In genomic region chr12:75484450-75484849, GRCh38 we compare ENCODE assay signal across 8 cellular contexts. TPM values are rescaled to one million over a fixed set of nuclear protein-coding genes. Genes with fewer than 3 reads are reported as not detected.
DNase-seq lines count a peak whose midpoint lies in the region; ATAC-seq, FAIRE-seq and TF ChIP-seq lines count a peak whose summit lies in the region.
"Not testable (repeated sequence)": the region's sequence is repeated elsewhere in the genome, so short reads cannot be mapped to it uniquely, and the experiment has no call there.

No MANE protein-coding gene starts in this region.

- peaks cover 22% of the 10 kb centered on the region for H3F3A ChIP-seq in DOHH2 (ENCODE audit: control insufficient read depth, insufficient read depth)

- not testable (repeated sequence) for TF ChIP-seq EP300 in A549 (IDR thresholded peaks at IDR 0.05)

- DNase-seq in A549 (ENCODE audit: low read depth in 1 of 2, low spot score in 1 of 2); activated B cell treated with CpG ODN at 0.5 μM for 24 hours; stimulated activated effector memory CD8-positive, alpha-beta T cell treated with anti-CD3 and anti-CD28 coated beads, Interleukin-12 subunit alpha, Interleukin-12 subunit beta, amount 100 ng/mL, for 72 hours (ENCODE audit: low spot score in 2 of 2): not testable (repeated sequence)
- peak; percentile 61 for DNase-seq in NCI-H82 (lab: John Stamatoyannopoulos, UW)

- not testable (repeated sequence) for H3K4me3 ChIP-seq in A549
- H3K4me3 ChIP-seq in DOHH2 (ENCODE audit: low read length) (peak overlapping the region; percentile 76), mononuclear cell (ENCODE audit: low read length) (peak overlapping the region; percentile 3)

- not testable (repeated sequence) for TF ChIP-seq CTCF in A549 (IDR thresholded peaks at IDR 0.05); DOHH2 (IDR thresholded peaks at IDR 0.05; ENCODE audit: low read depth, low read length, poor library complexity, severe bottlenecking); activated B cell treated with CpG ODN at 0.5 μM for 24 hours (IDR thresholded peaks at IDR 0.05)

- not testable (repeated sequence) for H3K27me3 Mint-ChIP-seq in activated B cell treated with CpG ODN at 0.5 μM for 24 hours; activated naive CD8-positive, alpha-beta T cell; dendritic cell treated with granulocyte-macrophage colony-stimulating factor and Interleukin-4, amounts not matched to agents 40 ng/mL and 50 ng/mL, for 4 days

- not testable (repeated sequence) for TF ChIP-seq RAD21 in A549 (conservative IDR thresholded peaks at IDR 0.05 in 1 of 2, IDR thresholded peaks at IDR 0.05 in 1 of 2)

- FAIRE-seq in A549 (lab: Jason Lieb, UNC): not testable (repeated sequence)

- H4K20me1 ChIP-seq in DOHH2 (ENCODE audit: control insufficient read depth, insufficient read depth, low read depth, low read length): not testable (repeated sequence)

- H3K4me1 ChIP-seq in A549: peaks cover 32% of the 10 kb centered on the region
- H3K4me1 ChIP-seq in DOHH2 (ENCODE audit: control insufficient read depth, low read length): peaks cover 49% of the 10 kb centered on the region
- peaks cover 68% of the 10 kb centered on the region for H3K4me1 ChIP-seq in mononuclear cell (ENCODE audit: insufficient read depth, low read length)

- not testable (repeated sequence) for H3K9me2 ChIP-seq in DOHH2 (replicated peaks; ENCODE audit: control insufficient read depth, low read length)

- not testable (repeated sequence) for H3K9me3 Mint-ChIP-seq in activated B cell treated with CpG ODN at 0.5 μM for 24 hours; activated naive CD8-positive, alpha-beta T cell (ENCODE audit: low read depth); dendritic cell treated with granulocyte-macrophage colony-stimulating factor and Interleukin-4, amounts not matched to agents 40 ng/mL and 50 ng/mL, for 4 days; stimulated activated effector memory CD8-positive, alpha-beta T cell treated with anti-CD3 and anti-CD28 coated beads, Interleukin-12 subunit alpha, Interleukin-12 subunit beta, amount 100 ng/mL, for 72 hours

- not testable (repeated sequence) for H3K9me3 ChIP-seq in A549; DOHH2 (ENCODE audit: control insufficient read depth, insufficient read depth, low read length); mononuclear cell (ENCODE audit: low read depth, low read length)

- TF ChIP-seq POLR2A in A549 (IDR thresholded peaks at IDR 0.05; ENCODE audit: low read length): not testable (repeated sequence)

- not testable (repeated sequence) for ATAC-seq in A549; activated B cell treated with CpG ODN at 0.5 μM for 24 hours (ENCODE audit: low read depth); stimulated activated effector memory CD8-positive, alpha-beta T cell treated with anti-CD3 and anti-CD28 coated beads, Interleukin-12 subunit alpha, Interleukin-12 subunit beta, amount 100 ng/mL, for 72 hours

- H3K4me1 Mint-ChIP-seq in activated B cell treated with CpG ODN at 0.5 μM for 24 hours: peaks cover 89% of the 10 kb centered on the region
- H3K4me1 Mint-ChIP-seq in activated naive CD8-positive, alpha-beta T cell (ENCODE audit: low read depth): peaks cover 85% of the 10 kb centered on the region
- H3K4me1 Mint-ChIP-seq in dendritic cell treated with granulocyte-macrophage colony-stimulating factor and Interleukin-4, amounts not matched to agents 40 ng/mL and 50 ng/mL, for 4 days (ENCODE audit: low read depth): peaks cover 47% of the 10 kb centered on the region
- peaks cover 61% of the 10 kb centered on the region for H3K4me1 Mint-ChIP-seq in stimulated activated effector memory CD8-positive, alpha-beta T cell treated with anti-CD3 and anti-CD28 coated beads, Interleukin-12 subunit alpha, Interleukin-12 subunit beta, amount 100 ng/mL, for 72 hours

- H3K27ac Mint-ChIP-seq in activated B cell treated with CpG ODN at 0.5 μM for 24 hours: peak overlapping the region; percentile 97
- peak overlapping the region; percentile 77 for H3K27ac Mint-ChIP-seq in activated naive CD8-positive, alpha-beta T cell
- peak overlapping the region; percentile 88 for H3K27ac Mint-ChIP-seq in dendritic cell treated with granulocyte-macrophage colony-stimulating factor and Interleukin-4, amounts not matched to agents 40 ng/mL and 50 ng/mL, for 4 days
- peak overlapping the region; percentile 96 for H3K27ac Mint-ChIP-seq in stimulated activated effector memory CD8-positive, alpha-beta T cell treated with anti-CD3 and anti-CD28 coated beads, Interleukin-12 subunit alpha, Interleukin-12 subunit beta, amount 100 ng/mL, for 72 hours

- WGBS in A549 (ENCODE audit: missing lambda C conversion rate): 91% methylated on average over 2 of the region's 2 CpGs

- POLR2A ChIA-PET in A549 (lab: Yijun Ruan, JAX) (interaction anchor here (1.2 to 2.5 kb wide), 2 partner anchors 93 to 547 kb away, joined by 3 to 9 read pairs; partner anchors contain the start of genes GLIPR1L2 and PHLDA1), activated B cell treated with CpG ODN at 0.5 μM for 24 hours (lab: Charles Lee) (interaction anchor here (0.6 to 8.3 kb wide), 8 partner anchors 11 to 1075 kb away, joined by 3 to 68 read pairs (median 4); partner anchors contain the start of genes GLIPR1L2, KRR1 and OSBPL8)

- CTCF ChIA-PET in A549 (lab: Yijun Ruan, JAX): interaction anchor here (0.7 to 6.8 kb wide), 20 partner anchors 8 to 1527 kb away, joined by 3 to 46 read pairs (median 4); partner anchors contain the start of genes GLIPR1L1, GLIPR1L2 and KRR1
- CTCF ChIA-PET in activated B cell treated with CpG ODN at 0.5 μM for 24 hours (lab: Charles Lee): interaction anchor here (0.6 to 5.0 kb wide), 23 partner anchors 8 to 598 kb away, joined by 3 to 40 read pairs (median 5); partner anchors contain the start of genes GLIPR1L1, GLIPR1L2 and KRR1

- intact Hi-C loops in activated B cell treated with CpG ODN at 0.5 μM for 24 hours (cut with micrococcal nuclease): loop anchor here (5.0 to 10.0 kb wide), 4 partner anchors 860 to 1583 kb away; partner anchors contain the start of genes BBS10, E2F7, OSBPL8 and ZDHHC17
- intact Hi-C loops in dendritic cell treated with granulocyte-macrophage colony-stimulating factor and Interleukin-4, amounts not matched to agents 40 ng/mL and 50 ng/mL, for 4 days (cut with micrococcal nuclease): not testable (repeated sequence)

- peaks cover 52% of the 10 kb centered on the region for H3K36me3 ChIP-seq in DOHH2 (ENCODE audit: control insufficient read depth, low read length)

- H3K79me2 ChIP-seq in DOHH2 (ENCODE audit: control insufficient read depth, low read length): peaks cover 52% of the 10 kb centered on the region

- H3K4me3 Mint-ChIP-seq in activated B cell treated with CpG ODN at 0.5 μM for 24 hours: peak overlapping the region; percentile 63
- H3K4me3 Mint-ChIP-seq in activated naive CD8-positive, alpha-beta T cell: peak overlapping the region; percentile 90
- peak overlapping the region; percentile 34 for H3K4me3 Mint-ChIP-seq in dendritic cell treated with granulocyte-macrophage colony-stimulating factor and Interleukin-4, amounts not matched to agents 40 ng/mL and 50 ng/mL, for 4 days
- peak overlapping the region; percentile 87 for H3K4me3 Mint-ChIP-seq in stimulated activated effector memory CD8-positive, alpha-beta T cell treated with anti-CD3 and anti-CD28 coated beads, Interleukin-12 subunit alpha, Interleukin-12 subunit beta, amount 100 ng/mL, for 72 hours

- H3K27ac ChIP-seq in A549: peak overlapping the region in 1 of 2 experiments; percentile 27; a peak in 1 of 6 replicates
- H3K27ac ChIP-seq in DOHH2 (ENCODE audit: low read depth, low read length): not testable (repeated sequence)

- peaks cover 61% of the 10 kb centered on the region for H3K36me3 Mint-ChIP-seq in activated B cell treated with CpG ODN at 0.5 μM for 24 hours (ENCODE audit: low read depth)
- H3K36me3 Mint-ChIP-seq in activated naive CD8-positive, alpha-beta T cell: not testable (repeated sequence)
- H3K36me3 Mint-ChIP-seq in dendritic cell treated with granulocyte-macrophage colony-stimulating factor and Interleukin-4, amounts not matched to agents 40 ng/mL and 50 ng/mL, for 4 days (ENCODE audit: low read depth): peaks cover 64% of the 10 kb centered on the region
- H3K36me3 Mint-ChIP-seq in stimulated activated effector memory CD8-positive, alpha-beta T cell treated with anti-CD3 and anti-CD28 coated beads, Interleukin-12 subunit alpha, Interleukin-12 subunit beta, amount 100 ng/mL, for 72 hours: peaks cover 72% of the 10 kb centered on the region

- not testable (repeated sequence) for H3K27me3 ChIP-seq in DOHH2 (ENCODE audit: control insufficient read depth, low read length); mononuclear cell (ENCODE audit: insufficient read depth, low read length)

- H3K4me2 ChIP-seq in A549 (0 out of 3 replicates have a peak overlapping the region, but pooled peaks have one; percentile 1), DOHH2 (ENCODE audit: low read length) (peak overlapping the region; percentile 73)

RNA-seq across cellular contexts. Expression of gene GLIPR1, which starts 3.9 kb away (rescaled TPM):
- 42.2 and 45.8 TPM in 2 replicates for polyA plus RNA-seq in A549 (2011; rRNA removed)
- polyA plus RNA-seq in A549 (2012; cell fraction: cytosol; rRNA removed): 13.4 and 20.0 TPM in 2 replicates
- polyA plus RNA-seq in A549 (2012; cell fraction: nucleus; rRNA removed): 9.9 and 16.0 TPM in 2 replicates
- polyA plus RNA-seq in A549 (2017; fragmentation: RNase III; extraction: RNeasy Plus Mini Kit Qiagen cat#74134 plus additional on column Dnase treatment): 42.6 to 45.0 TPM (median 44.5 TPM) in 3 replicates
- polyA minus RNA-seq in A549 (2011; rRNA and poly(A)+ RNA removed): 37.9 and 42.2 TPM in 2 replicates
- 44.7 and 45.4 TPM in 2 replicates for total RNA-seq in activated B cell treated with CpG ODN at 0.5 μM for 24 hours
- total RNA-seq in mononuclear cell: 92.7 TPM

RNA-seq across cellular contexts. Expression of gene KRR1, which starts 27.0 kb away (rescaled TPM):
- 63.9 and 122 TPM in 2 replicates for polyA plus RNA-seq in A549 (2011; rRNA removed)
- polyA plus RNA-seq in A549 (2012; cell fraction: cytosol; rRNA removed): 11.7 and 16.0 TPM in 2 replicates
- 7.1 and 8.6 TPM in 2 replicates for polyA plus RNA-seq in A549 (2012; cell fraction: nucleus; rRNA removed)
- 63.7 to 74.3 TPM (median 66.1 TPM) in 3 replicates for polyA plus RNA-seq in A549 (2017; fragmentation: RNase III; extraction: RNeasy Plus Mini Kit Qiagen cat#74134 plus additional on column Dnase treatment)
- 13.2 and 19.6 TPM in 2 replicates for polyA minus RNA-seq in A549 (2011; rRNA and poly(A)+ RNA removed)
- total RNA-seq in activated B cell treated with CpG ODN at 0.5 μM for 24 hours: 75.0 and 85.1 TPM in 2 replicates
- 141 TPM for total RNA-seq in mononuclear cell

Comparison
In these comparisons a context has a peak if more than half of its experiments do, and no peak if none do; other contexts are left out.
1. H3K4me3 Mint-ChIP-seq: peak in every context shown above with its lines; median percentile 90 in activated naive CD8-positive, alpha-beta T cell; 87 in stimulated activated effector memory CD8-positive, alpha-beta T cell treated with anti-CD3 and anti-CD28 coated beads, Interleukin-12 subunit alpha, Interleukin-12 subunit beta, amount 100 ng/mL, for 72 hours; 63 in activated B cell treated with CpG ODN at 0.5 μM for 24 hours; 34 in dendritic cell treated with granulocyte-macrophage colony-stimulating factor and Interleukin-4, amounts not matched to agents 40 ng/mL and 50 ng/mL, for 4 days.